27 cellular contexts compared by ENCODE assay signal in the genomic region with DNA sequence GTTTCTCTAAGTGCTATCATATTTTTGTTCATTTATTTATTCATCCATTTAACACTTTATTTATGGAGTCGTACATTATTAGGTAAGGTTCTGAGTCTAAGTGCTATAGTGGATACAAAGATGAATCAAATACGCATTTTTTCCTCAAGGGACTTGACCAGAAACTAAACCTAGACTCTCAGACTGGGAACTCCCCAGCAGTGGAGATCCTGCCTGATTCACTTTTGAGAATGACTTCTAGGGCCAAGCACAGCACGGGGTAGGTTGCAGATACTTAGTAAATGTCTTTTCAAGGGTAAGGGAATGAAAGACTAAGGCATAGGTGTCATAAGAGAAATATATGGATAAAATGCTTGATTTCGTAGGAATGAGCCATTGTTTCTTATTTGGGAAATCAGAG. TPM values are rescaled to one million over a fixed set of nuclear protein-coding genes. Genes with fewer than 3 reads are reported as not detected.
A peak's percentile ranks its signal among the peaks of the same experiment; 100 is the strongest.
DNase-seq lines count a peak whose midpoint lies in the region; ATAC-seq, FAIRE-seq and TF ChIP-seq lines count a peak whose summit lies in the region.
"Had no signal": no experiment of that assay in that cellular context is flagged by ENCODE, and none has a peak within 500 bp of the region (broad histone marks: within the 10 kb centered on the region; RNA-seq: fewer than 3 reads in every experiment).

No MANE protein-coding gene starts in this region.

- peaks cover 3 to 8% of the 10 kb centered on the region in 2 experiments; a peak in 2 of 4 replicates for H3K36me3 ChIP-seq in GM12878 (ENCODE audit: control insufficient read depth in 2 of 2, insufficient read depth in 2 of 2, low read length in 1 of 2)
- H3K36me3 ChIP-seq: BLaER1 treated with 17β-estradiol and CSF1 and Interleukin-3, amounts not matched to agents 10 nM and 100 nM; prostate gland had no signal

- no peak overlapping the region for H3K27ac ChIP-seq in GM12878 (ENCODE audit: control insufficient read depth, insufficient read depth)
- H3K27ac ChIP-seq: BLaER1 treated with 17β-estradiol and CSF1 and Interleukin-3, amounts not matched to agents 10 nM and 100 nM; gastrocnemius medialis; prostate gland; upper lobe of left lung had no signal

- no peak overlapping the region for H2AFZ ChIP-seq in GM12878 (ENCODE audit: control insufficient read depth, low read depth, low read length)

- no peak for TF ChIP-seq CTCF in GM10248 (IDR thresholded peaks at IDR 0.05; ENCODE audit: control extremely low read depth, extremely low read depth, low read depth, missing control alignments)
- TF ChIP-seq CTCF in GM12878 (IDR thresholded peaks at IDR 0.05 in 2 of 3, conservative IDR thresholded peaks at IDR 0.05 in 1 of 3; ENCODE audit: control insufficient read depth in 2 of 3, extremely low read depth in 1 of 3, insufficient read depth in 1 of 3, low read depth in 3 of 3, low read length in 3 of 3), result no peak

- H3K27me3 ChIP-seq in GM12878 (replicated peaks in 1 of 2; ENCODE audit: control insufficient read depth in 2 of 2, insufficient read depth in 2 of 2, low read length in 1 of 2), result no peaks in the 10 kb centered on the region
- H3K27me3 ChIP-seq: BLaER1 treated with 17β-estradiol and CSF1 and Interleukin-3, amounts not matched to agents 10 nM and 100 nM; gastrocnemius medialis; upper lobe of left lung had no signal

- CTCF ChIA-PET in GM10248 (lab: Yijun Ruan, JAX) (interaction anchor here (1.0 to 2.5 kb wide), 3 partner anchors 9 to 15 kb away, joined by 3 to 8 read pairs (median 3); no protein-coding TSS in a partner anchor), GM12878 (lab: Yijun Ruan, JAX) (interaction anchor here (1.1 to 1.2 kb wide), 2 partner anchors 11 to 13 kb away, joined by 3 read pairs; no protein-coding TSS in a partner anchor)

- H3K9ac ChIP-seq in GM12878 (ENCODE audit: control insufficient read depth, insufficient read depth, low read length), result no peak overlapping the region
- H3K9ac ChIP-seq: BLaER1 treated with 17β-estradiol and CSF1 and Interleukin-3, amounts not matched to agents 10 nM and 100 nM had no signal

- FAIRE-seq in GM12878 (lab: Jason Lieb, UNC), result no peak
- FAIRE-seq: HTR-8/SVneo, small intestine had no signal

- SMC1A ChIA-PET in GM12878 (lab: Charles Lee; ENCODE audit: uncharacterized antibody, unreplicated experiment), result interaction anchor here (0.7 to 11.8 kb wide), 15 partner anchors 8 to 59 kb away, joined by 3 to 150 read pairs (median 4); a partner anchor contains a TSS

- no peak for TF ChIP-seq EP300 in GM12878 (IDR thresholded peaks at IDR 0.05; ENCODE audit: borderline replicate concordance in 1 of 2, control insufficient read depth in 1 of 2, low read depth in 2 of 2, low read length in 2 of 2)

- TF ChIP-seq RAD21 in GM12878 (IDR thresholded peaks at IDR 0.05; ENCODE audit: insufficient read depth, low read depth, low read length), result no peak

- H4K20me1 ChIP-seq in GM12878 (ENCODE audit: control insufficient read depth, insufficient read depth), result no peaks in the 10 kb centered on the region; the same call in 1 of the 2 replicates
- H4K20me1 ChIP-seq: BLaER1 treated with 17β-estradiol and CSF1 and Interleukin-3, amounts not matched to agents 10 nM and 100 nM had no signal

- no peak overlapping the region for H3K4me3 ChIP-seq in GM12878
- H3K4me3 ChIP-seq: BLaER1 treated with 17β-estradiol and CSF1 and Interleukin-3, amounts not matched to agents 10 nM and 100 nM; gastrocnemius medialis; prostate gland; upper lobe of left lung had no signal

- TF ChIP-seq POLR2A in GM12878 (IDR thresholded peaks at IDR 0.05; ENCODE audit: low read depth, low read length), result no peak

- DNase-seq in GM10248 (ENCODE audit: extremely low spot score), result peak; percentile 28
- peak; percentile 36 for DNase-seq in GM12878 (ENCODE audit: low read depth, low spot score)
- no peak for DNase-seq in NOMO-1 (lab: John Stamatoyannopoulos, UW; ENCODE audit: unreplicated experiment in 2 of 2)
- no peak for DNase-seq in NOMO-1 treated with DMSO at 0.1 percent for 48 hours (lab: John Stamatoyannopoulos, UW; ENCODE audit: unreplicated experiment)
- DNase-seq in NCI-H1694 treated with DMSO at 0.1 percent for 48 hours (lab: John Stamatoyannopoulos, UW), result no peak
- DNase-seq: activated CD4-positive, alpha-beta T cell treated with anti-CD3 and anti-CD28 coated beads, Interleukin-2, amount 50 U/mL, for 1 hour; activated CD8-positive, alpha-beta memory T cell treated with anti-CD3 and anti-CD28 coated beads, Interleukin-2, amount 50 U/mL, for 4 hours; activated effector memory CD4-positive, alpha-beta T cell treated with anti-CD3 and anti-CD28 coated beads, Interleukin-2, amount 50 U/mL, for 16 hours; amniotic stem cell; erythroblast; gastrocnemius medialis; kidney glomerular epithelial cell; midbrain; NCI-H1048; NCI-H2081 treated with DMSO at 0.1 percent for 48 hours; NCI-H510A treated with DMSO at 0.1 percent for 48 hours; small intestine; stimulated activated CD4-positive, alpha-beta T cell treated with anti-CD3 and anti-CD28 coated beads, Interleukin-2, amount 100 ng/mL, for 48 hours; upper lobe of left lung had no signal

- peaks cover 6% of the 10 kb centered on the region; the same call in 1 of the 3 replicates for H3K9me3 ChIP-seq in GM12878 (replicated peaks; ENCODE audit: control insufficient read depth, insufficient read depth, low read length)
- H3K9me3 ChIP-seq: gastrocnemius medialis, prostate gland, upper lobe of left lung had no signal

- no TSS peak for BruUV-seq in GM12878 (replicated peaks; lab: Mats Ljungman, UMichigan)

- 21% methylated on average over 4 of the region's 4 CpGs for WGBS in GM12878 (ENCODE audit: insufficient coverage, insufficient replicate concordance, low lambda C conversion rate, missing lambda C conversion rate)

- H3K79me2 ChIP-seq in GM12878 (ENCODE audit: control insufficient read depth, insufficient read depth, low read length), result peaks cover 50% of the 10 kb centered on the region

- POLR2A ChIA-PET in GM10248 (lab: Yijun Ruan, JAX), result no interaction called here
- POLR2A ChIA-PET in GM12878 (lab: Charles Lee), result interaction anchor here (1.5 kb wide), 1 partner anchor 32 kb away, joined by 3 read pairs; no protein-coding TSS in a partner anchor

- in situ Hi-C loops in GM12878 (cut with MboI), result no loop called here

- peak overlapping the region; percentile 50 for H3K4me2 ChIP-seq in GM12878 (ENCODE audit: control insufficient read depth, insufficient read depth)
- H3K4me2 ChIP-seq: BLaER1 treated with 17β-estradiol and CSF1 and Interleukin-3, amounts not matched to agents 10 nM and 100 nM had no signal

- RAD21 ChIA-PET in GM12878 (lab: Charles Lee; ENCODE audit: unreplicated experiment), result interaction anchor here (0.7 to 1.9 kb wide), 6 partner anchors 12 to 57 kb away, joined by 3 to 8 read pairs (median 4); no protein-coding TSS in a partner anchor

- peaks cover 5% of the 10 kb centered on the region; the same call in 1 of the 2 replicates for H3K4me1 ChIP-seq in GM12878 (ENCODE audit: control insufficient read depth, insufficient read depth, low read length)
- H3K4me1 ChIP-seq: BLaER1 treated with 17β-estradiol and CSF1 and Interleukin-3, amounts not matched to agents 10 nM and 100 nM; prostate gland had no signal

- ATAC-seq in GM18909 (IDR thresholded peaks at IDR 0.05; ENCODE audit: poor library complexity, unreplicated experiment) (peak; percentile 54), HG02798 (IDR thresholded peaks at IDR 0.05; ENCODE audit: poor library complexity, unreplicated experiment) (peak; percentile 46), GM12878 (peak; percentile 83), GM21723 (IDR thresholded peaks at IDR 0.05; ENCODE audit: unreplicated experiment) (no peak)
- ATAC-seq: gastrocnemius medialis had no signal

- intact Hi-C loops in GM12878 (cut with micrococcal nuclease; ENCODE audit: unreplicated experiment), result no loop called here

TF ChIP-seq in GM12878, 131 proteins besides CTCF, POLR2A, EP300 and RAD21 (continues in another document):
- TF ChIP-seq IKZF2 (IDR thresholded peaks at IDR 0.05), result peak; percentile 34 to 36; a peak in 2 of 4 replicates

RNA-seq across cellular contexts. Expression of a gene that starts 7.2 kb away (rescaled TPM):
- total RNA-seq in GM12878 (2013; cell fraction: nucleolus; rRNA removed), result 31.1 and 33.5 TPM in 2 replicates
- total RNA-seq in GM12878 (2014; rRNA removed), result 30.4 and 36.4 TPM in 2 replicates
- total RNA-seq in GM12878 (2014; rRNA removed; fragmentation: Illumina TruSeq; extraction: Trizol), result 15.1 and 16.5 TPM in 2 replicates
- 29.5 and 30.2 TPM in 2 replicates for total RNA-seq in GM12878 (2021)
- 3.7 TPM for polyA plus RNA-seq in GM12878 (2011; ENCODE audit: low read depth)
- polyA plus RNA-seq in GM12878 (2011; rRNA removed), result 47.3 and 58.4 TPM in 2 replicates
- 38.7 and 59.0 TPM in 2 replicates for polyA plus RNA-seq in GM12878 (2011; cell fraction: cytosol; rRNA removed)
- polyA plus RNA-seq in GM12878 (2011; cell fraction: nucleus; rRNA removed), result 26.1 and 29.6 TPM in 2 replicates
- polyA plus RNA-seq in GM12878 (2012), result 15.5 and 16.5 TPM in 2 replicates
- polyA plus RNA-seq in GM12878 (2014; fragmentation: Illumina TruSeq; extraction: Trizol), result 13.1 TPM in 2 replicates
- polyA plus RNA-seq in GM12878 (2014; fragmentation: Nextera tagmentation; extraction: Ambion mirVana), result 100 to 1,000 TPM; 102 to 104 TPM
- 50.4 and 52.6 TPM in 2 replicates for polyA plus RNA-seq in GM12878 (2014; rRNA removed)
- polyA plus RNA-seq in GM12878 (2016; fragmentation: Nextera tagmentation; extraction: Ambion mirVana), result 10 to 100 TPM; 94.4 to 98.8 TPM
- 20.0 and 24.4 TPM in 2 replicates for polyA minus RNA-seq in GM12878 (2011; rRNA and poly(A)+ RNA removed)
- polyA minus RNA-seq in GM12878 (2011; cell fraction: cytosol; rRNA and poly(A)+ RNA removed), result 7.8 and 16.5 TPM in 2 replicates
- polyA minus RNA-seq in GM12878 (2011; cell fraction: nucleus; rRNA and poly(A)+ RNA removed), result 8.7 and 13.7 TPM in 2 replicates

RNA-seq across cellular contexts. Expression of a gene that starts 38.5 kb away (rescaled TPM):
- total RNA-seq in GM12878 (2013; cell fraction: nucleolus; rRNA removed), result 60.8 and 68.9 TPM in 2 replicates
- total RNA-seq in GM12878 (2014; rRNA removed) (22.0 and 24.9 TPM in 2 replicates), GM12878 (2014; rRNA removed; fragmentation: Illumina TruSeq; extraction: Trizol) (26.4 and 32.0 TPM in 2 replicates), GM12878 (2021) (31.4 and 43.3 TPM in 2 replicates)
- 12.9 TPM for polyA plus RNA-seq in GM12878 (2011; ENCODE audit: low read depth)
- polyA plus RNA-seq in GM12878 (2011; rRNA removed) (31.3 and 47.1 TPM in 2 replicates), GM12878 (2014; fragmentation: Illumina TruSeq; extraction: Trizol) (32.0 and 42.2 TPM in 2 replicates), GM12878 (2014; fragmentation: Nextera tagmentation; extraction: Ambion mirVana) (1 to 10 TPM; 4.7 to 8.9 TPM), GM12878 (2014; rRNA removed) (23.0 and 29.8 TPM in 2 replicates), GM12878 (2016; fragmentation: Nextera tagmentation; extraction: Ambion mirVana) (10 to 100 TPM; 14.2 to 14.6 TPM)
- polyA plus RNA-seq in GM12878 (2011; cell fraction: cytosol; rRNA removed), result 14.9 and 25.8 TPM in 2 replicates
- polyA plus RNA-seq in GM12878 (2011; cell fraction: nucleus; rRNA removed), result 25.8 and 27.6 TPM in 2 replicates
- polyA plus RNA-seq in GM12878 (2012), result 18.7 and 26.8 TPM in 2 replicates
- polyA minus RNA-seq in GM12878 (2011; rRNA and poly(A)+ RNA removed), result 12.1 and 13.1 TPM in 2 replicates
- polyA minus RNA-seq in GM12878 (2011; cell fraction: cytosol; rRNA and poly(A)+ RNA removed), result 14.1 and 15.0 TPM in 2 replicates
- polyA minus RNA-seq in GM12878 (2011; cell fraction: nucleus; rRNA and poly(A)+ RNA removed), result 14.9 and 26.5 TPM in 2 replicates
- total RNA-seq: G401 had no signal
- polyA plus RNA-seq: neural cell had no signal

Comparison
In these comparisons a context has a peak if more than half of its experiments do, and no peak if none do; other contexts are left out.
1. DNase-seq: peak in GM10248 (single experiment) and GM12878 (single experiment); none in NOMO-1 (0 of 2), NOMO-1 treated with DMSO at 0.1 percent for 48 hours (single experiment) and NCI-H1694 treated with DMSO at 0.1 percent for 48 hours (single experiment).